ENCODE assay signal across 14 cellular contexts in the genomic region with DNA sequence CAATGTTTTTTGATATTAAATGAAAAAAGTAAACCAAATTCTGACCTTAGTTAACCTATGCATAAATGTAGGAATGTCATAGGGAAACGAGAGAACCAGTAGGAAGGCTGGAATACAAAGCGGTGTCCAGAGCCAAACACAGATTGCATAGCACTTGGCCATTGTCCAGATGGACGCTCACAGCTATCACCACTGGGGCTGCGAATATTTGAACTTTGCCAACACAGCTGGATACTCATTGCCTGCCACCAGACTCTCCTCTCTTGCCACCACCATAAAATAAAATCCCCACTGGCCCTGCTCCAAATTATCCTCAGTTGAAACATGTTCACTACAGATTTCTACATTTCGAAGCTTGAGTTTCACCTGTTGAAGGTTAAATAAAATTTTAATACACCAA.
A peak's percentile ranks its signal among the peaks of the same experiment; 100 is the strongest.
DNase-seq lines count a peak whose midpoint lies in the region; ATAC-seq lines count a peak whose summit lies in the region.
"Had no signal": no experiment of that assay in that cellular context is flagged by ENCODE, and none has a peak within 500 bp of the region (broad histone marks: within the 10 kb centered on the region; RNA-seq: fewer than 3 reads in every experiment).

No MANE protein-coding gene starts in this region.

- H3K4me1 Mint-ChIP-seq in stimulated activated effector memory CD8-positive, alpha-beta T cell treated with anti-CD3 and anti-CD28 coated beads, Interleukin-12 subunit alpha, Interleukin-12 subunit beta, amount 100 ng/mL, for 72 hours: no peaks in the 10 kb centered on the region
- H3K4me1 Mint-ChIP-seq: activated CD4-positive, alpha-beta T cell treated with anti-CD3 and anti-CD28 coated beads, Interleukin-2, amount 10 ng/mL, durations not matched to agents 7 days and 5 days had no signal

- no peak overlapping the region for H3K27ac Mint-ChIP-seq in stimulated activated effector memory CD8-positive, alpha-beta T cell treated with anti-CD3 and anti-CD28 coated beads, Interleukin-12 subunit alpha, Interleukin-12 subunit beta, amount 100 ng/mL, for 72 hours
- H3K27ac Mint-ChIP-seq: activated CD4-positive, alpha-beta T cell treated with anti-CD3 and anti-CD28 coated beads, Interleukin-2, amount 10 ng/mL, durations not matched to agents 7 days and 5 days had no signal

- no peak overlapping the region for H3K4me3 Mint-ChIP-seq in stimulated activated effector memory CD8-positive, alpha-beta T cell treated with anti-CD3 and anti-CD28 coated beads, Interleukin-12 subunit alpha, Interleukin-12 subunit beta, amount 100 ng/mL, for 72 hours
- H3K4me3 Mint-ChIP-seq: activated CD4-positive, alpha-beta T cell treated with anti-CD3 and anti-CD28 coated beads, Interleukin-2, amount 10 ng/mL, durations not matched to agents 7 days and 5 days had no signal

- H3K36me3 Mint-ChIP-seq in stimulated activated effector memory CD8-positive, alpha-beta T cell treated with anti-CD3 and anti-CD28 coated beads, Interleukin-12 subunit alpha, Interleukin-12 subunit beta, amount 100 ng/mL, for 72 hours: no peaks in the 10 kb centered on the region

- peaks cover 16% of the 10 kb centered on the region for H3K9me3 Mint-ChIP-seq in stimulated activated effector memory CD8-positive, alpha-beta T cell treated with anti-CD3 and anti-CD28 coated beads, Interleukin-12 subunit alpha, Interleukin-12 subunit beta, amount 100 ng/mL, for 72 hours
- H3K9me3 Mint-ChIP-seq: activated CD4-positive, alpha-beta T cell treated with anti-CD3 and anti-CD28 coated beads, Interleukin-2, amount 10 ng/mL, durations not matched to agents 7 days and 5 days had no signal

- DNase-seq in Daoy (ENCODE audit: low read depth) (peak; percentile 3), NCI-H446 (lab: John Stamatoyannopoulos, UW) (peak; percentile 20 to 74), fibroblast of the conjunctiva (ENCODE audit: low read depth) (peak; percentile 13), midbrain (lab: John Stamatoyannopoulos, UW) (peak; percentile 49), NCI-H774 (lab: John Stamatoyannopoulos, UW) (no peak), OCI-M1 (lab: John Stamatoyannopoulos, UW) (no peak)
- DNase-seq in stimulated activated effector memory CD8-positive, alpha-beta T cell treated with anti-CD3 and anti-CD28 coated beads, Interleukin-12 subunit alpha, Interleukin-12 subunit beta, amount 100 ng/mL, for 72 hours (ENCODE audit: low spot score in 2 of 2): no peak
- DNase-seq: activated CD4-positive, alpha-beta T cell treated with anti-CD3 and anti-CD28 coated beads, Interleukin-2, amount 10 ng/mL, durations not matched to agents 7 days and 5 days; mesendoderm; NCI-H1694 treated with DMSO at 0.1 percent for 48 hours; NCI-H82; stimulated activated CD4-positive, alpha-beta T cell treated with anti-CD3 and anti-CD28 coated beads, Interleukin-15, amount 100 ng/mL, for 24 hours; T1000 had no signal

- ATAC-seq in stimulated activated effector memory CD8-positive, alpha-beta T cell treated with anti-CD3 and anti-CD28 coated beads, Interleukin-12 subunit alpha, Interleukin-12 subunit beta, amount 100 ng/mL, for 72 hours: no peak
- no peak for ATAC-seq in GM18519 (IDR thresholded peaks at IDR 0.05; ENCODE audit: low FRiP score, unreplicated experiment)

Comparison
In these comparisons a context has a peak if more than half of its experiments do, and no peak if none do; other contexts are left out.
1. DNase-seq: peak in Daoy (single experiment), NCI-H446 (2 of 2), fibroblast of the conjunctiva (single experiment) and midbrain (single experiment); none in stimulated activated effector memory CD8-positive, alpha-beta T cell treated with anti-CD3 and anti-CD28 coated beads, Interleukin-12 subunit alpha, Interleukin-12 subunit beta, amount 100 ng/mL, for 72 hours (0 of 2), NCI-H774 (single experiment) and OCI-M1 (single experiment).